Comparison of ENCODE assay signal across 7 cellular contexts in the genomic region with DNA sequence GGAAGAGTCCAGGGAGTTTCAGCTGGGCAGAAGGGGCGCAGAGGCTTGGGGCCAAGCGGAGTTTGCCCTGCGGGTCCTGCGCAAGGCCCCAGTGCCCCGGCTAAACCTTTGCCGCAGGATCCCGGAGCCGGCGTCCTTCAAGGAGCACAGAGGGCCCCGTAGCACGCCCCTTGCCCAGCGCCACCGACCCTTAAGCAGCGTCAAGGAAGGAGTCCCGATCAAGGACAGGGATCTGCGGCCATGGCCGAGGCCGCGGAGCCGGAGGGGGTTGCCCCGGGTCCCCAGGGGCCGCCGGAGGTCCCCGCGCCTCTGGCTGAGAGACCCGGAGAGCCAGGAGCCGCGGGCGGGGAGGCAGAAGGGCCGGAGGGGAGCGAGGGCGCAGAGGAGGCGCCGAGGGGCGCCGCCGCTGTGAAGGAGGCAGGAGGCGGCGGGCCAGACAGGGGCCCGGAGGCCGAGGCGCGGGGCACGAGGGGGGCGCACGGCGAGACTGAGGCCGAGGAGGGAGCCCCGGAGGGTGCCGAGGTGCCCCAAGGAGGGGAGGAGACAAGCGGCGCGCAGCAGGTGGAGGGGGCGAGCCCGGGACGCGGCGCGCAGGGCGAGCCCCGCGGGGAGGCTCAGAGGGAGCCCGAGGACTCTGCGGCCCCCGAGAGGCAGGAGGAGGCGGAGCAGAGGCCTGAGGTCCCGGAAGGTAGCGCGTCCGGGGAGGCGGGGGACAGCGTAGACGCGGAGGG. TPM values are rescaled to one million over a fixed set of nuclear protein-coding genes. Genes with fewer than 3 reads are reported as not detected.
DNase-seq lines count a peak whose midpoint lies in the region; ATAC-seq and TF ChIP-seq lines count a peak whose summit lies in the region.

No MANE protein-coding gene starts in this region.

- TF ChIP-seq CTCF in Panc1 (IDR thresholded peaks at IDR 0.05) (no peak), fibroblast of villous mesenchyme (IDR thresholded peaks at IDR 0.05; ENCODE audit: insufficient read depth, low read depth, low read length) (no peak), retinal pigment epithelial cell (conservative IDR thresholded peaks at IDR 0.05; ENCODE audit: low read depth, low read length) (no peak), uterus (IDR thresholded peaks at IDR 0.05) (no peak)

- no TSS peak for BruUV-seq in Panc1 (replicated peaks; lab: Mats Ljungman, UMichigan)

- ATAC-seq in GM19467 (IDR thresholded peaks at IDR 0.05; ENCODE audit: unreplicated experiment) (peak; percentile 51), Panc1 (peak; percentile 51), GM21737 (IDR thresholded peaks at IDR 0.05; ENCODE audit: unreplicated experiment) (no peak)

- H3K9me3 ChIP-seq in Panc1 (ENCODE audit: control insufficient read depth, insufficient read depth, low read depth, low read length) (no peaks in the 10 kb centered on the region), uterus (no peaks in the 10 kb centered on the region)

- H3K36me3 ChIP-seq in Panc1 (ENCODE audit: control insufficient read depth, insufficient read depth, low read length) (no peaks in the 10 kb centered on the region), uterus (no peaks in the 10 kb centered on the region)

- no peak for TF ChIP-seq POLR2A in uterus (IDR thresholded peaks at IDR 0.05)

- intact Hi-C loops in Panc1 (cut with micrococcal nuclease; ENCODE audit: unreplicated experiment) (no loop called here), uterus (cut with DNase I; ENCODE audit: low total_unique reads) (no loop called here)

- H3K4me3 ChIP-seq in Panc1 (ENCODE audit: low read depth in 2 of 2, low read length in 2 of 2) = peak overlapping the region; percentile 15 to 29; a peak in 3 of 4 replicates
- H3K4me3 ChIP-seq in fibroblast of villous mesenchyme (ENCODE audit: low read depth, low read length) = peak overlapping the region; percentile 18
- H3K4me3 ChIP-seq in retinal pigment epithelial cell (ENCODE audit: low read length) = peak overlapping the region; percentile 86
- H3K4me3 ChIP-seq in uterus = peak overlapping the region in 1 of 2 donors; percentile 34

- H3K27me3 ChIP-seq in Panc1 (ENCODE audit: control insufficient read depth, insufficient read depth, low read length) (peaks cover 25% of the 10 kb centered on the region), uterus (peaks cover 0 to 23% of the 10 kb centered on the region in 2 donors)

- no peaks in the 10 kb centered on the region for H3K4me1 ChIP-seq in Panc1 (ENCODE audit: control insufficient read depth, insufficient read depth, low read length)
- H3K4me1 ChIP-seq in uterus = peaks cover 0 to 13% of the 10 kb centered on the region in 2 donors

- CTCF ChIA-PET in Panc1 (lab: Charles Lee) = no interaction called here

- in situ Hi-C loops in Panc1 (cut with HindIII; ENCODE audit: low pct_unique_long_range_greater_than_20kb, low sequenced_read_pairs) = no loop called here

- POLR2A ChIA-PET in Panc1 (lab: Charles Lee) = no interaction called here

- no peak for DNase-seq in Panc1 (ENCODE audit: low read depth, low spot score)
- DNase-seq in fibroblast of villous mesenchyme (ENCODE audit: low read depth) = no peak
- DNase-seq in retinal pigment epithelial cell (ENCODE audit: low read depth) = no peak
- no peak for DNase-seq in uterus
- DNase-seq in hippocampal formation (lab: John Stamatoyannopoulos, UW) = no peak

- no peak overlapping the region for H3K27ac ChIP-seq in Panc1 (ENCODE audit: low read length)
- no peak overlapping the region for H3K27ac ChIP-seq in uterus

RNA-seq across cellular contexts. Expression of gene CLIC6, which starts 0.5 kb away (rescaled TPM):
- total RNA-seq in Panc1 (2021; ENCODE audit: unreplicated experiment) (0.05 TPM), fibroblast of villous mesenchyme (under 0.01 TPM in 2 replicates), uterus (under 1 TPM; under 0.01 to 0.69 (median 0.38) TPM)
- polyA plus RNA-seq in Panc1 (2012; ENCODE audit: insufficient read length) = not detected

RNA-seq across cellular contexts. Expression of gene RCAN1, which starts 54.4 kb away (rescaled TPM):
- 13.5 TPM for total RNA-seq in Panc1 (2021; ENCODE audit: unreplicated experiment)
- polyA plus RNA-seq in Panc1 (2012; ENCODE audit: insufficient read length) = 7.4 TPM
- 91.5 and 308 TPM in 2 replicates for total RNA-seq in fibroblast of villous mesenchyme
- total RNA-seq in uterus = 10 to 100 TPM; 12.4 to 22.5 (median 16.5) TPM
